Comparison of ENCODE assay signal across 32 cellular contexts in genomic region chr1:47280142-47280541, GRCh38. TPM values are rescaled to one million over a fixed set of nuclear protein-coding genes. Genes with fewer than 3 reads are reported as not detected.
DNase-seq lines count a peak whose midpoint lies in the region; ATAC-seq, FAIRE-seq and TF ChIP-seq lines count a peak whose summit lies in the region.
"Had no signal": no experiment of that assay in that cellular context is flagged by ENCODE, and none has a peak within 500 bp of the region (broad histone marks: within the 10 kb centered on the region; RNA-seq: fewer than 3 reads in every experiment).

No MANE protein-coding gene starts in this region.

- H3K27me3 ChIP-seq in BJ (ENCODE audit: control insufficient read depth, insufficient read depth, low read length) (no peaks in the 10 kb centered on the region), IMR-90 (ENCODE audit: control insufficient read depth, insufficient read depth, low read length) (no peaks in the 10 kb centered on the region), keratinocyte (ENCODE audit: control insufficient read depth, extremely low read depth, insufficient read depth, low read length) (no peaks in the 10 kb centered on the region), stomach (no peaks in the 10 kb centered on the region), pancreas (no peaks in the 10 kb centered on the region)
- H3K27me3 ChIP-seq: esophagus squamous epithelium, thyroid gland, vagina had no signal

- H3K9me3 ChIP-seq in IMR-90 (ENCODE audit: control insufficient read depth, insufficient read depth, low read length) (no peaks in the 10 kb centered on the region), keratinocyte (ENCODE audit: control insufficient read depth, low read depth, low read length) (no peaks in the 10 kb centered on the region), stomach (no peaks in the 10 kb centered on the region), pancreas (no peaks in the 10 kb centered on the region)
- H3K9me3 ChIP-seq: Caco-2, esophagus squamous epithelium, thyroid gland, vagina had no signal

- H4K20me1 ChIP-seq in IMR-90 (ENCODE audit: insufficient read depth, low read length) = no peaks in the 10 kb centered on the region; the same call in 1 of the 2 replicates
- H4K20me1 ChIP-seq in keratinocyte (ENCODE audit: control insufficient read depth, extremely low read depth, insufficient read depth, low read length) = no peaks in the 10 kb centered on the region

- no TSS peak for BruUV-seq in IMR-90 (replicated peaks; lab: Mats Ljungman, UMichigan)

- H2BK15ac ChIP-seq in IMR-90 (ENCODE audit: low read depth, low read length) = no peak overlapping the region

- 0 out of 2 replicates have a peak, but pooled peaks cover 1% of the 10 kb centered on the region for H3K36me3 ChIP-seq in BJ (ENCODE audit: control insufficient read depth, insufficient read depth, low read length)
- peaks cover 8% of the 10 kb centered on the region for H3K36me3 ChIP-seq in IMR-90 (ENCODE audit: control insufficient read depth, insufficient read depth, low read length)
- peaks cover 0 to 9% of the 10 kb centered on the region in 2 experiments for H3K36me3 ChIP-seq in keratinocyte (ENCODE audit: control insufficient read depth in 2 of 2, extremely low read depth in 1 of 2, insufficient read depth in 2 of 2, low read length in 2 of 2)
- H3K36me3 ChIP-seq in stomach = peaks cover 0 to 27% (median 11%) of the 10 kb centered on the region in 4 donors
- no peaks in the 10 kb centered on the region for H3K36me3 ChIP-seq in pancreas
- H3K36me3 ChIP-seq: thyroid gland, vagina had no signal

- no peak overlapping the region for H3K4me3 ChIP-seq in BJ (ENCODE audit: low read depth, low read length)
- H3K4me3 ChIP-seq in IMR-90 (ENCODE audit: insufficient read depth, low read depth, low read length) = no peak overlapping the region
- no peak overlapping the region for H3K4me3 ChIP-seq in epithelial cell of esophagus (ENCODE audit: low read length)
- no peak overlapping the region for H3K4me3 ChIP-seq in keratinocyte (ENCODE audit: control insufficient read depth in 2 of 3, extremely low read depth in 1 of 3, insufficient read depth in 2 of 3, low read depth in 1 of 3, low read length in 3 of 3)
- no peak overlapping the region for H3K4me3 ChIP-seq in stomach
- no peak overlapping the region for H3K4me3 ChIP-seq in pancreas
- H3K4me3 ChIP-seq: esophagus squamous epithelium, thyroid gland, vagina had no signal

- no peak overlapping the region for H4K91ac ChIP-seq in IMR-90 (ENCODE audit: insufficient read depth, low read depth, low read length)

- DNase-seq in BJ (ENCODE audit: low read depth) (peak; percentile 6), IMR-90 (peak; percentile 53), epithelial cell of esophagus (ENCODE audit: low read depth) (peak; percentile 76), keratinocyte (ENCODE audit: low read depth, low spot score) (no peak), stomach (no peak), pancreas (no peak), DMS153 (lab: John Stamatoyannopoulos, UW) (no peak)
- no peak for DNase-seq in stimulated activated naive CD8-positive, alpha-beta T cell treated with anti-CD3 and anti-CD28 coated beads, Interleukin-15, Interleukin-2, amounts not matched to agents 100 U/mL and 50 U/mL, for 24 hours
- DNase-seq: activated B cell treated with CpG ODN at 0.5 μM for 24 hours; activated CD8-positive, alpha-beta memory T cell treated with anti-CD3 and anti-CD28 coated beads, Interleukin-2, amount 10 ng/mL, durations not matched to agents 7 days and 5 days; activated T-cell treated with anti-CD3 and anti-CD28 coated beads, Interleukin-2, amount 50 U/mL, for 4 hours; Caco-2; esophagus squamous epithelium; hypothalamus; KBM-7; NCI-H1105; NCI-H187 treated with DMSO at 0.1 percent for 48 hours; NCI-H2171; NCI-H510A; stimulated activated CD4-positive, alpha-beta T cell treated with anti-CD3 and anti-CD28 coated beads, Interleukin-12 subunit alpha, Interleukin-12 subunit beta, amount 100 ng/mL, for 4 hours; stimulated activated CD4-positive, alpha-beta T cell treated with anti-CD3 and anti-CD28 coated beads, Interleukin-2, amount 100 ng/mL, for 48 hours; T-cell had no signal

- no peak overlapping the region for H2AK5ac ChIP-seq in IMR-90 (ENCODE audit: low read depth, low read length)

- TF ChIP-seq CTCF in BJ (IDR thresholded peaks at IDR 0.05; ENCODE audit: insufficient read depth, low read depth, low read length) (no peak), IMR-90 (conservative IDR thresholded peaks at IDR 0.05; ENCODE audit: low read depth, low read length) (no peak), epithelial cell of esophagus (IDR thresholded peaks at IDR 0.05; ENCODE audit: insufficient read depth, low read depth, low read length, missing control alignments) (no peak), keratinocyte (optimal IDR thresholded peaks at IDR 0.05 in 1 of 3, IDR thresholded peaks at IDR 0.05 in 1 of 3, conservative IDR thresholded peaks at IDR 0.05 in 1 of 3; ENCODE audit: extremely low read depth in 1 of 3, insufficient read depth in 2 of 3, low read length in 3 of 3) (no peak), stomach (IDR thresholded peaks at IDR 0.05) (no peak), pancreas (IDR thresholded peaks at IDR 0.05) (no peak)

- H3K9ac ChIP-seq in IMR-90 (ENCODE audit: low read depth, low read length) = no peak overlapping the region
- H3K9ac ChIP-seq in keratinocyte (ENCODE audit: control insufficient read depth, extremely low read depth, insufficient read depth, low read length) = no peak overlapping the region

- no peak overlapping the region for H3K23ac ChIP-seq in IMR-90 (ENCODE audit: low read depth, low read length)

- H3K79me2 ChIP-seq in keratinocyte (ENCODE audit: control insufficient read depth, insufficient read depth, low read length) = peaks cover 12% of the 10 kb centered on the region

- ATAC-seq in IMR-90 (ENCODE audit: low read depth) (peak; percentile 52), pancreas (no peak)
- no peak for ATAC-seq in stimulated activated naive CD8-positive, alpha-beta T cell treated with anti-CD3 and anti-CD28 coated beads, Interleukin-15, Interleukin-2, amounts not matched to agents 100 U/mL and 50 U/mL, for 24 hours
- ATAC-seq: activated CD8-positive, alpha-beta memory T cell treated with anti-CD3 and anti-CD28 coated beads, Interleukin-2, amount 10 ng/mL, durations not matched to agents 7 days and 5 days; activated T-cell treated with anti-CD3 and anti-CD28 coated beads, Interleukin-2, amount 50 U/mL, for 4 hours; sciatic nerve; T-cell had no signal

- intact Hi-C loops in IMR-90 (cut with micrococcal nuclease) (no loop called here), stomach (cut with DNase I; ENCODE audit: low total_unique reads) (no loop called here), pancreas (cut with DNase I) (no loop called here)

- no peak for TF ChIP-seq RAD21 in IMR-90 (IDR thresholded peaks at IDR 0.05; ENCODE audit: low read length)

- H3K4me2 ChIP-seq in IMR-90 (ENCODE audit: low read depth, low read length) (no peak overlapping the region), keratinocyte (ENCODE audit: control insufficient read depth, extremely low read depth, insufficient read depth, low read depth, low read length) (peak overlapping the region; percentile 4)

- no peak overlapping the region for H3K27ac ChIP-seq in IMR-90 (ENCODE audit: insufficient read depth, low read length)
- no peak overlapping the region for H3K27ac ChIP-seq in keratinocyte (ENCODE audit: control insufficient read depth, insufficient read depth, low read length)
- H3K27ac ChIP-seq in stomach = no peak overlapping the region
- no peak overlapping the region for H3K27ac ChIP-seq in pancreas
- H3K27ac ChIP-seq: C4-2B, esophagus squamous epithelium, thyroid gland, vagina had no signal

- POLR2A ChIA-PET in BJ (lab: Charles Lee) = no interaction called here
- POLR2A ChIA-PET in IMR-90 (lab: Charles Lee; ENCODE audit: unreplicated experiment) = no interaction called here

- H2BK5ac ChIP-seq in IMR-90 (ENCODE audit: low read depth, low read length, poor library complexity, severe bottlenecking) = no peak overlapping the region

- WGBS in IMR-90 (ENCODE audit: extremely low coverage in 2 of 2, insufficient read length in 1 of 2), 2 experiments = no CpG with 5 or more reads among the region's 3 CpGs
- 92 to 99% (median 95%) methylated on average over 3 of the region's 3 CpGs for WGBS in stomach, 5 donors
- 95 to 96% methylated on average over 3 of the region's 3 CpGs for WGBS in pancreas, 2 donors

- dilution Hi-C loops in IMR-90 (cut with HindIII; ENCODE audit: low sequenced_read_pairs, unreplicated experiment) (no loop called here), keratinocyte (cut with MboI; ENCODE audit: extremely low pct_ligation_motif_present, low sequenced_read_pairs) (no loop called here)

- H2BK120ac ChIP-seq in IMR-90 (ENCODE audit: low read depth, low read length) = no peak overlapping the region

- H3K9me1 ChIP-seq in IMR-90 (ENCODE audit: insufficient read depth, low read length) = no peaks in the 10 kb centered on the region; the same call in 1 of the 2 replicates
- H3K9me1 ChIP-seq in keratinocyte (ENCODE audit: control insufficient read depth, extremely low read depth, insufficient read depth, low read length) = no peaks in the 10 kb centered on the region

- CTCF ChIA-PET in BJ (lab: Yijun Ruan, JAX) (interaction anchor here (3.9 kb wide), 1 partner anchor 17 kb away, joined by 17 read pairs; no protein-coding TSS in a partner anchor), IMR-90 (lab: Yijun Ruan, JAX) (interaction anchor here (1.3 kb wide), 1 partner anchor 17 kb away, joined by 4 read pairs; no protein-coding TSS in a partner anchor)

- H3K4ac ChIP-seq in IMR-90 (ENCODE audit: low read depth, low read length) = no peak overlapping the region

- TF ChIP-seq EP300 in stomach (IDR thresholded peaks at IDR 0.05) = no peak

- TF ChIP-seq POLR2A in IMR-90 (IDR thresholded peaks at IDR 0.05; ENCODE audit: low read depth, low read length) = no peak
- no peak for TF ChIP-seq POLR2A in stomach (IDR thresholded peaks at IDR 0.05)

- H4K8ac ChIP-seq in IMR-90 (ENCODE audit: low read depth in 2 of 2, low read length in 2 of 2) = no peak overlapping the region

- no peak overlapping the region for H3K14ac ChIP-seq in IMR-90 (replicated peaks; ENCODE audit: low read depth, low read length)

- H3K4me1 ChIP-seq in IMR-90 (ENCODE audit: control insufficient read depth, insufficient read depth, low read length) (no peaks in the 10 kb centered on the region), keratinocyte (ENCODE audit: control insufficient read depth, extremely low read depth, insufficient read depth, low read length) (peaks cover 6% of the 10 kb centered on the region), stomach (no peaks in the 10 kb centered on the region), pancreas (no peaks in the 10 kb centered on the region)
- H3K4me1 ChIP-seq: Caco-2, esophagus squamous epithelium, thyroid gland, vagina had no signal

- H2AFZ ChIP-seq in IMR-90 (replicated peaks; ENCODE audit: low read length, poor library complexity) (no peak overlapping the region), keratinocyte (ENCODE audit: control insufficient read depth, low read length) (no peak overlapping the region)

- H3K18ac ChIP-seq in IMR-90 (ENCODE audit: low read depth, low read length) = no peak overlapping the region

- no peak overlapping the region for H3K56ac ChIP-seq in IMR-90 (ENCODE audit: extremely low read depth, insufficient read depth, low read length)

- in situ Hi-C loops in IMR-90 (cut with MboI; ENCODE audit: low sequenced_read_pairs) = no loop called here

- H4K5ac ChIP-seq in IMR-90 (ENCODE audit: low read depth, low read length) = no peak overlapping the region

- H2AK9ac ChIP-seq in IMR-90 (replicated peaks; ENCODE audit: low read depth, low read length, poor library complexity) = no peak overlapping the region

- no peak overlapping the region for H2BK20ac ChIP-seq in IMR-90 (ENCODE audit: low read depth, low read length)

- FAIRE-seq in keratinocyte (lab: Jason Lieb, UNC) (peak; percentile 88), pancreas (lab: Jason Lieb, UNC) (no peak)
- FAIRE-seq: GM18507, GM19239, H1, HTR-8/SVneo had no signal

- peaks cover 15 to 19% of the 10 kb centered on the region in 2 experiments; a peak in 3 of 4 replicates for H3K79me1 ChIP-seq in IMR-90 (ENCODE audit: low read depth in 1 of 2, low read length in 2 of 2)

RNA-seq across cellular contexts. Expression of gene STIL, which starts 33.8 kb away (rescaled TPM):
- 6.3 and 10.0 TPM in 2 replicates for polyA plus RNA-seq in BJ (2011; rRNA removed)
- 9.3 and 12.7 TPM in 2 replicates for polyA minus RNA-seq in BJ (2011; rRNA and poly(A)+ RNA removed)
- 17.2 and 19.2 TPM in 2 replicates for total RNA-seq in IMR-90 (2012; rRNA removed)
- polyA plus RNA-seq in IMR-90 (2012; rRNA removed) = 5.8 and 6.8 TPM in 2 replicates
- polyA plus RNA-seq in IMR-90 (2012; cell fraction: cytosol; rRNA removed) = 1.5 and 3.8 TPM in 2 replicates
- 1.8 and 7.2 TPM in 2 replicates for polyA plus RNA-seq in IMR-90 (2012; cell fraction: nucleus; rRNA removed; ENCODE audit: low replicate concordance)
- polyA plus RNA-seq in keratinocyte = 3.8 to 10.5 TPM (median 9.4 TPM) in 3 replicates
- 0.42 TPM for polyA plus RNA-seq in keratinocyte (2011; ENCODE audit: low read depth)
- polyA plus RNA-seq in keratinocyte (2011; cell fraction: cytosol; rRNA removed) = 2.2 and 4.6 TPM in 2 replicates
- polyA plus RNA-seq in keratinocyte (2011; cell fraction: nucleus; rRNA removed) = 5.5 and 6.1 TPM in 2 replicates
- polyA plus RNA-seq in keratinocyte (2012; ENCODE audit: low replicate concordance) = 0.52 and 5.6 TPM in 2 replicates
- 4.4 to 36.4 TPM (median 7.5 TPM) in 3 replicates for polyA minus RNA-seq in keratinocyte
- polyA minus RNA-seq in keratinocyte (2011; cell fraction: cytosol; rRNA and poly(A)+ RNA removed) = 6.3 TPM
- 4.1 and 8.1 TPM in 2 replicates for polyA minus RNA-seq in keratinocyte (2011; cell fraction: nucleus; rRNA and poly(A)+ RNA removed)
- 10 to 100 TPM in 2 of 5 donors, 1 to 10 TPM in 2, under 1 TPM in 1; 0.87 to 44.9 (median 7.2) TPM for total RNA-seq in stomach
- 1 to 10 TPM in 1 of 3 donors, under 1 TPM in 2; 0.61 to 1.4 (median 1.00) TPM for polyA plus RNA-seq in stomach
- total RNA-seq in pancreas = 1 to 10 TPM in 2 of 6 donors, under 1 TPM in 4; 0.43 to 1.5 (median 0.67) TPM
- polyA plus RNA-seq in pancreas = under 1 TPM; 0.49 to 0.56 TPM

RNA-seq across cellular contexts. Expression of gene TAL1, which starts 48.1 kb away (rescaled TPM):
- polyA plus RNA-seq in BJ (2011; rRNA removed) (not detected in 2 replicates), IMR-90 (2012; rRNA removed) (not detected in 2 replicates), keratinocyte (not detected in 3 replicates), stomach (1 to 10 TPM in 2 of 3 donors, under 1 TPM in 1; 0.98 to 1.5 (median 1.2) TPM), pancreas (1 to 10 TPM; 1.8 to 3.2 TPM)
- polyA minus RNA-seq in BJ (2011; rRNA and poly(A)+ RNA removed) = not detected in 2 replicates
- total RNA-seq in IMR-90 (2012; rRNA removed) (not detected in 2 replicates), stomach (1 to 10 TPM in 3 of 5 donors, under 1 TPM in 1, not detected in 1; under 0.01 to 4.5 (median 3.5) TPM), pancreas (1 to 10 TPM in 2 of 6 donors, under 1 TPM in 4; 0.28 to 1.2 (median 0.39) TPM)
- not detected in 2 replicates for polyA plus RNA-seq in IMR-90 (2012; cell fraction: cytosol; rRNA removed)
- polyA plus RNA-seq in IMR-90 (2012; cell fraction: nucleus; rRNA removed; ENCODE audit: low replicate concordance) = not detected in 2 replicates
- not detected for polyA plus RNA-seq in keratinocyte (2011; ENCODE audit: low read depth)
- not detected in 2 replicates for polyA plus RNA-seq in keratinocyte (2011; cell fraction: cytosol; rRNA removed)
- polyA plus RNA-seq in keratinocyte (2011; cell fraction: nucleus; rRNA removed) = not detected in 2 replicates
- polyA plus RNA-seq in keratinocyte (2012; ENCODE audit: low replicate concordance) = not detected in 2 replicates
- not detected in 3 replicates for polyA minus RNA-seq in keratinocyte
- polyA minus RNA-seq in keratinocyte (2011; cell fraction: cytosol; rRNA and poly(A)+ RNA removed) = not detected
- not detected in 2 replicates for polyA minus RNA-seq in keratinocyte (2011; cell fraction: nucleus; rRNA and poly(A)+ RNA removed)
- total RNA-seq: activated B cell treated with CpG ODN at 0.5 μM for 24 hours; activated CD8-positive, alpha-beta memory T cell treated with anti-CD3 and anti-CD28 coated beads, Interleukin-2, amount 10 ng/mL, durations not matched to agents 7 days and 5 days; M059J had no signal
- polyA plus RNA-seq: neural cell had no signal

RNA-seq across cellular contexts. Expression of gene CMPK1, which starts 53.4 kb away (rescaled TPM):
- polyA plus RNA-seq in BJ (2011; rRNA removed) (22.5 and 58.1 TPM in 2 replicates), IMR-90 (2012; rRNA removed) (24.0 and 31.9 TPM in 2 replicates), keratinocyte (35.5 to 63.8 TPM (median 37.0 TPM) in 3 replicates), stomach (100 to 1,000 TPM in 1 of 3 donors, 10 to 100 TPM in 2; 71.6 to 141 (median 97.1) TPM), pancreas (10 to 100 TPM; 43.8 to 54.9 TPM)
- 13.0 and 13.5 TPM in 2 replicates for polyA minus RNA-seq in BJ (2011; rRNA and poly(A)+ RNA removed)
- total RNA-seq in IMR-90 (2012; rRNA removed) (23.1 and 75.3 TPM in 2 replicates), stomach (100 to 1,000 TPM in 1 of 5 donors, 10 to 100 TPM in 4; 25.7 to 174 (median 99.0) TPM), pancreas (10 to 100 TPM; 51.1 to 93.0 (median 75.2) TPM)
- 9.1 and 14.8 TPM in 2 replicates for polyA plus RNA-seq in IMR-90 (2012; cell fraction: cytosol; rRNA removed)
- 5.9 and 9.6 TPM in 2 replicates for polyA plus RNA-seq in IMR-90 (2012; cell fraction: nucleus; rRNA removed; ENCODE audit: low replicate concordance)
- 69.2 TPM for polyA plus RNA-seq in keratinocyte (2011; ENCODE audit: low read depth)
- polyA plus RNA-seq in keratinocyte (2011; cell fraction: cytosol; rRNA removed) = 40.0 and 64.3 TPM in 2 replicates
- polyA plus RNA-seq in keratinocyte (2011; cell fraction: nucleus; rRNA removed) = 12.9 and 24.5 TPM in 2 replicates
- 68.7 and 89.0 TPM in 2 replicates for polyA plus RNA-seq in keratinocyte (2012; ENCODE audit: low replicate concordance)
- 4.7 to 25.8 TPM (median 10.5 TPM) in 3 replicates for polyA minus RNA-seq in keratinocyte
- polyA minus RNA-seq in keratinocyte (2011; cell fraction: cytosol; rRNA and poly(A)+ RNA removed) = 79.2 TPM
- 8.4 and 15.7 TPM in 2 replicates for polyA minus RNA-seq in keratinocyte (2011; cell fraction: nucleus; rRNA and poly(A)+ RNA removed)

Comparison
In these comparisons a context has a peak if more than half of its experiments do, and no peak if none do; other contexts are left out.
1. DNase-seq: peak in BJ (single experiment), IMR-90 (single experiment) and epithelial cell of esophagus (single experiment); none in keratinocyte (single experiment), stimulated activated naive CD8-positive, alpha-beta T cell treated with anti-CD3 and anti-CD28 coated beads, Interleukin-15, Interleukin-2, amounts not matched to agents 100 U/mL and 50 U/mL, for 24 hours (single experiment), stomach (single experiment), pancreas (0 of 6) and DMS153 (single experiment).